ENCODE assay signal across 19 cellular contexts in genomic region chr4:176622251-176622968, GRCh38.
A peak's percentile ranks its signal among the peaks of the same experiment; 100 is the strongest.
DNase-seq lines count a peak whose midpoint lies in the region; ATAC-seq lines count a peak whose summit lies in the region.
"Had no signal": no experiment of that assay in that cellular context is flagged by ENCODE, and none has a peak within 500 bp of the region (broad histone marks: within the 10 kb centered on the region; RNA-seq: fewer than 3 reads in every experiment).

No MANE protein-coding gene starts in this region.

- no peak for ATAC-seq in GM19324 (IDR thresholded peaks at IDR 0.05; ENCODE audit: low FRiP score, unreplicated experiment)
- ATAC-seq: activated naive CD4-positive, alpha-beta T cell treated with anti-CD3 and anti-CD28 coated beads, Interleukin-2, amount 50 U/mL, for 72 hours; GM12878; left lung; stimulated activated effector memory CD8-positive, alpha-beta T cell treated with anti-CD3 and anti-CD28 coated beads, Interleukin-12 subunit alpha, Interleukin-12 subunit beta, amount 100 ng/mL, for 72 hours had no signal

- peak; percentile 15 for DNase-seq in GM04504 (ENCODE audit: low read depth)
- DNase-seq in amniotic epithelial cell (ENCODE audit: low read depth), result peak; percentile 92
- DNase-seq in fibroblast of the conjunctiva (ENCODE audit: low read depth), result peak; percentile 42
- peak; percentile 57 for DNase-seq in stromal cell of bone marrow (ENCODE audit: low read depth)
- DNase-seq in RKO (ENCODE audit: low spot score), result no peak
- no peak for DNase-seq in stimulated activated CD8-positive, alpha-beta memory T cell treated with anti-CD3 and anti-CD28 coated beads, Interleukin-4, amount 100 ng/mL, for 48 hours
- DNase-seq: activated CD4-positive, CD25-positive, alpha-beta regulatory T cell treated with anti-CD3 and anti-CD28 coated beads, Interleukin-2, amount 50 U/mL, for 72 hours; activated CD8-positive, alpha-beta memory T cell treated with anti-CD3 and anti-CD28 coated beads for 24 hours; dermis blood vessel endothelial cell; DMS 273 treated with DMSO at 0.1 percent for 48 hours; GDM1; left lung; NCI-H1694 treated with DMSO at 0.1 percent for 48 hours; NK-92 treated with Interleukin-12 subunit alpha and Interleukin-12 subunit beta, amount 100 ng/mL, for 24 hours; RPMI8226 had no signal

Comparison
In these comparisons a context has a peak if more than half of its experiments do, and no peak if none do; other contexts are left out.
1. DNase-seq: peak in GM04504 (single experiment), amniotic epithelial cell (single experiment), fibroblast of the conjunctiva (single experiment) and stromal cell of bone marrow (single experiment); none in RKO (single experiment) and stimulated activated CD8-positive, alpha-beta memory T cell treated with anti-CD3 and anti-CD28 coated beads, Interleukin-4, amount 100 ng/mL, for 48 hours (single experiment).